In genomic region chr12:110137786-110138185, GRCh38 we compare ENCODE assay signal across 24 cellular contexts.
"Had no signal": no experiment of that assay in that cellular context is flagged by ENCODE, and none has a peak within 500 bp of the region (broad histone marks: within the 10 kb centered on the region; RNA-seq: fewer than 3 reads in every experiment).

No MANE protein-coding gene starts in this region.

- H3K4me2 ChIP-seq: PC-9 had no signal

- H3K9me3 ChIP-seq: body of pancreas had no signal

- ATAC-seq: activated CD4-positive, alpha-beta T cell treated with anti-CD3 and anti-CD28 coated beads for 36 hours; activated CD4-positive, CD25-positive, alpha-beta regulatory T cell treated with anti-CD3 and anti-CD28 coated beads, Interleukin-2, amount 50 U/mL, for 24 hours; activated CD8-positive, alpha-beta T cell treated with anti-CD3 and anti-CD28 coated beads, Interleukin-2, amount 10 ng/mL, durations not matched to agents 7 days and 5 days; body of pancreas; Right ventricle myocardium inferior; WTC11 had no signal

- H3K27me3 ChIP-seq: body of pancreas had no signal

- H3K4me1 ChIP-seq: body of pancreas had no signal

- DNase-seq: activated CD4-positive, alpha-beta T cell treated with anti-CD3 and anti-CD28 coated beads for 36 hours; activated CD4-positive, alpha-beta T cell treated with anti-CD3 and anti-CD28 coated beads, Interleukin-2, amount 10 ng/mL, durations not matched to agents 7 days and 5 days; activated CD4-positive, alpha-beta T cell treated with anti-CD3 and anti-CD28 coated beads, Interleukin-2, amount 50 U/mL, for 48 hours; activated CD8-positive, alpha-beta T cell treated with anti-CD3 and anti-CD28 coated beads, Interleukin-2, amount 10 ng/mL, durations not matched to agents 7 days and 5 days; activated gamma-delta T cell; activated naive CD4-positive, alpha-beta T cell treated with Interleukin-2 at 50 U/mL for 16 hours; activated naive CD8-positive, alpha-beta T cell treated with anti-CD3 and anti-CD28 coated beads, Interleukin-2, amount 10 ng/mL, durations not matched to agents 7 days and 5 days; activated T-cell treated with anti-CD3 and anti-CD28 coated beads, Interleukin-2, amount 50 U/mL, for 24 hours; body of pancreas; KBM-7; NCI-H1105; NCI-H1417 treated with DMSO at 0.1 percent for 48 hours; NCI-H187 treated with DMSO at 0.1 percent for 48 hours; NCI-H2081; NCI-H2171 treated with DMSO at 0.1 percent for 48 hours; NCI-H2227 treated with DMSO at 0.1 percent for 48 hours; NCI-H446 treated with DMSO at 0.1 percent for 48 hours; NCI-H524; PC-9; SIG-M5 had no signal

- H2AFZ ChIP-seq: PC-9 had no signal

- H3K27ac ChIP-seq: body of pancreas, PC-9, RWPE1 had no signal

- H3K4me3 ChIP-seq: body of pancreas, PC-9 had no signal
